In genomic region chr20:50101281-50101680, GRCh38 we compare ENCODE assay signal across 1 cellular context.
TF ChIP-seq lines count a peak whose summit lies in the region.

No MANE protein-coding gene starts in this region.

TF ChIP-seq in WTC11, 78 proteins besides CTCF, POLR2A, EP300 and RAD21 (continued from another document):
- no peak for TF ChIP-seq ZNF532 (CRISPR knock-in tag; IDR thresholded peaks at IDR 0.05; ENCODE audit: borderline replicate concordance)
- no peak for TF ChIP-seq ZBTB43 (CRISPR knock-in tag; IDR thresholded peaks at IDR 0.05)
- no peak for TF ChIP-seq ZMAT4 (CRISPR knock-in tag; IDR thresholded peaks at IDR 0.05)
- no peak for TF ChIP-seq ESRRA (CRISPR knock-in tag; IDR thresholded peaks at IDR 0.05; ENCODE audit: borderline replicate concordance)
